17 cellular contexts compared by ENCODE assay signal in genomic region chr7:151757274-151757673, GRCh38.
A peak's percentile ranks its signal among the peaks of the same experiment; 100 is the strongest.
DNase-seq lines count a peak whose midpoint lies in the region; ATAC-seq and TF ChIP-seq lines count a peak whose summit lies in the region.
"Had no signal": no experiment of that assay in that cellular context is flagged by ENCODE, and none has a peak within 500 bp of the region (broad histone marks: within the 10 kb centered on the region; RNA-seq: fewer than 3 reads in every experiment).

No MANE protein-coding gene starts in this region.

- CTCF ChIA-PET in SK-N-SH (lab: Yijun Ruan, JAX) = interaction anchor here (0.9 to 22.2 kb wide), 17 partner anchors 11 to 442 kb away, joined by 3 to 333 read pairs (median 4); no protein-coding TSS in a partner anchor

- H3K4me1 ChIP-seq in SK-N-SH (ENCODE audit: control insufficient read depth in 1 of 2, insufficient read depth in 2 of 2, low read depth in 1 of 2, low read length in 1 of 2) (peaks cover 2 to 20% of the 10 kb centered on the region in 2 experiments; a peak in 3 of 4 replicates), stomach smooth muscle (ENCODE audit: control insufficient read depth, insufficient read depth, low read length) (peaks cover 58% of the 10 kb centered on the region)

- H3K79me2 ChIP-seq in SK-N-SH (ENCODE audit: insufficient read depth) = no peaks in the 10 kb centered on the region

- no peaks in the 10 kb centered on the region for H3K9me2 ChIP-seq in SK-N-SH

- WGBS in SK-N-SH (ENCODE audit: low lambda C conversion rate) = 70% methylated on average over 8 of the region's 8 CpGs

- ATAC-seq in SK-N-SH treated with all-trans-retinoic acid at 6 μM for 48 hours = no peak
- ATAC-seq in HG03159 (IDR thresholded peaks at IDR 0.05; ENCODE audit: unreplicated experiment) = no peak

- no peaks in the 10 kb centered on the region for H3F3A ChIP-seq in SK-N-SH (replicated peaks; ENCODE audit: insufficient read depth)

- no peak overlapping the region for H3K4me2 ChIP-seq in SK-N-SH

- H3K36me3 ChIP-seq in SK-N-SH (replicated peaks in 1 of 2; ENCODE audit: control insufficient read depth in 1 of 2, insufficient read depth in 2 of 2, low read length in 1 of 2) (no peaks in the 10 kb centered on the region), stomach smooth muscle (ENCODE audit: control insufficient read depth in 2 of 2, insufficient read depth in 2 of 2, low read length in 2 of 2) (no peaks in the 10 kb centered on the region)
- H3K36me3 ChIP-seq: adrenal gland had no signal

- TF ChIP-seq RAD21 in SK-N-SH (IDR thresholded peaks at IDR 0.05; ENCODE audit: low read length) = no peak

- no peak overlapping the region; the same call in 1 of the 2 replicates for H3K9ac ChIP-seq in SK-N-SH
- H3K9ac ChIP-seq in stomach smooth muscle (ENCODE audit: low read length in 2 of 2) = no peak overlapping the region

- POLR2A ChIA-PET in SK-N-SH (lab: Yijun Ruan, JAX) = no interaction called here

- DNase-seq in SK-N-SH (no peak), amniotic epithelial cell (ENCODE audit: low read depth) (peak; percentile 50), hepatic stellate cell (ENCODE audit: low spot score) (peak; percentile 80), globus pallidus (ENCODE audit: low spot score) (no peak), occipital lobe (lab: John Stamatoyannopoulos, UW) (no peak)
- DNase-seq: activated CD8-positive, alpha-beta memory T cell treated with anti-CD3 and anti-CD28 coated beads, Interleukin-2, amount 50 U/mL, for 4 hours; adrenal gland; hippocampal formation; NCI-H187; NCI-H748 treated with DMSO at 0.1 percent for 48 hours; SIG-M5; testis had no signal

- 0 out of 2 replicates have a peak overlapping the region, but pooled peaks have one; percentile 23 for H2AFZ ChIP-seq in SK-N-SH (ENCODE audit: low read depth)

- no peaks in the 10 kb centered on the region for H4K20me1 ChIP-seq in SK-N-SH (ENCODE audit: insufficient read depth)

- TF ChIP-seq CTCF in SK-N-SH (IDR thresholded peaks at IDR 0.05) = no peak

- no peak overlapping the region for H3K27ac ChIP-seq in SK-N-SH (ENCODE audit: low read depth in 2 of 2, low read length in 1 of 2)
- H3K27ac ChIP-seq in stomach smooth muscle (ENCODE audit: low read length) = peak overlapping the region; percentile 49
- H3K27ac ChIP-seq: 22Rv1, testis, VCaP had no signal

- H3K4me3 ChIP-seq in SK-N-SH (ENCODE audit: low read depth in 2 of 2, low read length in 1 of 2) = no peak overlapping the region
- H3K4me3 ChIP-seq in stomach smooth muscle (ENCODE audit: low read length in 2 of 2) = peak overlapping the region in 1 of 2 donors; percentile 8
- H3K4me3 ChIP-seq: adrenal gland, testis had no signal

- H3K9me3 ChIP-seq in SK-N-SH (no peaks in the 10 kb centered on the region), stomach smooth muscle (ENCODE audit: control insufficient read depth in 2 of 2, low read length in 2 of 2) (no peaks in the 10 kb centered on the region)
- H3K9me3 ChIP-seq: adrenal gland, testis had no signal

- TF ChIP-seq EP300 in SK-N-SH (IDR thresholded peaks at IDR 0.05; ENCODE audit: borderline replicate concordance in 1 of 2, low read depth in 1 of 2, low read length in 1 of 2) = no peak

- H3K27me3 ChIP-seq in SK-N-SH (ENCODE audit: insufficient read depth) (no peaks in the 10 kb centered on the region), stomach smooth muscle (ENCODE audit: control insufficient read depth in 1 of 2, insufficient read depth in 2 of 2, low read length in 2 of 2) (no peaks in the 10 kb centered on the region)
- H3K27me3 ChIP-seq: adrenal gland, testis had no signal

TF ChIP-seq in SK-N-SH, 30 proteins besides CTCF, POLR2A, EP300 and RAD21:
- TF ChIP-seq EZH2phosphoT487 (IDR thresholded peaks at IDR 0.05; ENCODE audit: borderline replicate concordance, low read depth) (no peak), GABPA (IDR thresholded peaks at IDR 0.05; ENCODE audit: low read depth) (no peak), FOXJ3 (CRISPR knock-in tag; IDR thresholded peaks at IDR 0.05) (no peak), RXRA (IDR thresholded peaks at IDR 0.05; ENCODE audit: borderline replicate concordance, low read depth) (0 out of 2 replicates have a peak, but pooled peaks have one; percentile 10), MEF2A (IDR thresholded peaks at IDR 0.05; ENCODE audit: borderline replicate concordance, low read depth) (no peak), CHD2 (IDR thresholded peaks at IDR 0.05; ENCODE audit: low read length, partially characterized antibody) (no peak), USF1 (IDR thresholded peaks at IDR 0.05; ENCODE audit: borderline replicate concordance, low read depth) (no peak), NFIC (IDR thresholded peaks at IDR 0.05; ENCODE audit: borderline replicate concordance) (no peak), SMC3 (IDR thresholded peaks at IDR 0.05; ENCODE audit: low read depth, low read length) (no peak), SIN3A (IDR thresholded peaks at IDR 0.05; ENCODE audit: borderline replicate concordance, low read depth, low read length) (no peak), NRF1 (IDR thresholded peaks at IDR 0.05; ENCODE audit: low read depth, low read length) (no peak), TCF12 (IDR thresholded peaks at IDR 0.05) (peak; percentile 39), FOSL2 (IDR thresholded peaks at IDR 0.05; ENCODE audit: borderline replicate concordance, low read depth) (no peak), FOXM1 (IDR thresholded peaks at IDR 0.05; ENCODE audit: low read depth) (no peak)

TF ChIP-seq in SK-N-SH treated with all-trans-retinoic acid at 6 μM for 48 hours, 23 proteins besides CTCF, POLR2A, EP300 and RAD21:
- TF ChIP-seq GLIS3 (CRISPR knock-in tag; IDR thresholded peaks at IDR 0.05) (no peak), TCF4 (CRISPR knock-in tag; IDR thresholded peaks at IDR 0.05; ENCODE audit: borderline replicate concordance) (no peak), ISL1 (CRISPR knock-in tag; IDR thresholded peaks at IDR 0.05) (no peak), TOX (CRISPR knock-in tag; IDR thresholded peaks at IDR 0.05; ENCODE audit: borderline replicate concordance) (no peak), SNAI2 (CRISPR knock-in tag; IDR thresholded peaks at IDR 0.05) (no peak), ZNF70 (CRISPR knock-in tag; IDR thresholded peaks at IDR 0.05) (no peak), ZNF8 (CRISPR knock-in tag; IDR thresholded peaks at IDR 0.05) (no peak), ZC3H10 (CRISPR knock-in tag; IDR thresholded peaks at IDR 0.05) (no peak), RARB (CRISPR knock-in tag; IDR thresholded peaks at IDR 0.05) (no peak)
- TF ChIP-seq, protein P1, sequence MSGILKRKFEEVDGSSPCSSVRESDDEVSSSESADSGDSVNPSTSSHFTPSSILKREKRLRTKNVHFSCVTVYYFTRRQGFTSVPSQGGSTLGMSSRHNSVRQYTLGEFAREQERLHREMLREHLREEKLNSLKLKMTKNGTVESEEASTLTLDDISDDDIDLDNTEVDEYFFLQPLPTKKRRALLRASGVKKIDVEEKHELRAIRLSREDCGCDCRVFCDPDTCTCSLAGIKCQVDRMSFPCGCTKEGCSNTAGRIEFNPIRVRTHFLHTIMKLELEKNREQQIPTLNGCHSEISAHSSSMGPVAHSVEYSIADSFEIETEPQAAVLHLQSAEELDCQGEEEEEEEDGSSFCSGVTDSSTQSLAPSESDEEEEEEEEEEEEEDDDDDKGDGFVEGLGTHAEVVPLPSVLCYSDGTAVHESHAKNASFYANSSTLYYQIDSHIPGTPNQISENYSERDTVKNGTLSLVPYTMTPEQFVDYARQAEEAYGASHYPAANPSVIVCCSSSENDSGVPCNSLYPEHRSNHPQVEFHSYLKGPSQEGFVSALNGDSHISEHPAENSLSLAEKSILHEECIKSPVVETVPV (CRISPR knock-in tag; IDR thresholded peaks at IDR 0.05) = no peak

Comparison
In these comparisons a context has a peak if more than half of its experiments do, and no peak if none do; other contexts are left out.
1. DNase-seq: peak in amniotic epithelial cell (single experiment) and hepatic stellate cell (single experiment); none in SK-N-SH (single experiment), globus pallidus (single experiment) and occipital lobe (single experiment).